ENCODE assay signal across 14 cellular contexts in the genomic region with DNA sequence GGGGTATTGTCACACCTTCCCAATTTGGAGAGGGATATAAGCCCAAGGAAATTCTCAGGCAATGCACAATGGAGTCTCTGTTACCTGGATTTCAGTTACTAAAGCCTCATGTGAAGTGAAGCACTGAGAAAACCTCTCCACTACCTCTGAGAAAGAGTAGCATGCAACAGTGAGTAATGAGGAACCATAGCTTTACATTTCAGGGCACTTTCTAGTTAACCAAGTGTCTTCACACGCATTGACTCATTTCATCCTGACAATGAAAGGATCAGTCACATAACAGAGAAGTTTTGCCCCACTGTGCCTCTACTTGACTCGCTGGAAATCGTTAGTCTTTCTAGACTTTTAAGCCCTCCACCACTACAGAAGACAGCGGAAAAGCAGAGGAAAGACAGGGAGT.
DNase-seq lines count a peak whose midpoint lies in the region; ATAC-seq, FAIRE-seq and TF ChIP-seq lines count a peak whose summit lies in the region.
"Had no signal": no experiment of that assay in that cellular context is flagged by ENCODE, and none has a peak within 500 bp of the region (broad histone marks: within the 10 kb centered on the region; RNA-seq: fewer than 3 reads in every experiment).

No MANE protein-coding gene starts in this region.

- H3K27ac Mint-ChIP-seq in chondrocyte (ENCODE audit: unreplicated experiment), result no peak overlapping the region
- H3K27ac Mint-ChIP-seq: activated CD4-positive, alpha-beta memory T cell treated with anti-CD3 and anti-CD28 coated beads, Interleukin-2, amount 10 ng/mL, durations not matched to agents 7 days and 5 days had no signal

- H3K4me1 ChIP-seq in mucosa of descending colon (ENCODE audit: low read depth), result peaks cover 2% of the 10 kb centered on the region

- no peaks in the 10 kb centered on the region for H3K27me3 Mint-ChIP-seq in chondrocyte (ENCODE audit: low read depth)
- H3K27me3 Mint-ChIP-seq: activated CD4-positive, alpha-beta memory T cell treated with anti-CD3 and anti-CD28 coated beads, Interleukin-2, amount 10 ng/mL, durations not matched to agents 7 days and 5 days had no signal

- peak; percentile 93 for FAIRE-seq in GM12892 (lab: Jason Lieb, UNC)
- FAIRE-seq: astrocyte had no signal

- H3K36me3 ChIP-seq in mucosa of descending colon (ENCODE audit: low read depth), result no peaks in the 10 kb centered on the region

- DNase-seq in GM12892 (ENCODE audit: insufficient read length) (no peak), chondrocyte (ENCODE audit: low spot score) (no peak), inferior parietal cortex (ENCODE audit: extremely low spot score) (no peak), mucosa of descending colon (no peak), Kasumi-1 (lab: John Stamatoyannopoulos, UW) (no peak)
- DNase-seq: activated CD4-positive, alpha-beta memory T cell treated with anti-CD3 and anti-CD28 coated beads, Interleukin-2, amount 10 ng/mL, durations not matched to agents 7 days and 5 days; AML-193; stimulated activated CD4-positive, alpha-beta T cell treated with anti-CD3 and anti-CD28 coated beads, Interleukin-15, amount 100 ng/mL, for 24 hours; substantia nigra had no signal

- no peak overlapping the region for H3K4me3 Mint-ChIP-seq in chondrocyte (ENCODE audit: unreplicated experiment)
- H3K4me3 Mint-ChIP-seq: activated CD4-positive, alpha-beta memory T cell treated with anti-CD3 and anti-CD28 coated beads, Interleukin-2, amount 10 ng/mL, durations not matched to agents 7 days and 5 days had no signal

- H3K9me3 ChIP-seq in mucosa of descending colon, result no peaks in the 10 kb centered on the region

- H3K9me3 Mint-ChIP-seq in chondrocyte (ENCODE audit: low read depth), result no peaks in the 10 kb centered on the region
- H3K9me3 Mint-ChIP-seq: activated CD4-positive, alpha-beta memory T cell treated with anti-CD3 and anti-CD28 coated beads, Interleukin-2, amount 10 ng/mL, durations not matched to agents 7 days and 5 days; neural crest cell had no signal

- intact Hi-C loops in mucosa of descending colon (cut with DNase I, micrococcal nuclease), result no loop called here

- peak; percentile 61 for TF ChIP-seq POLR2A in GM12892 (IDR thresholded peaks at IDR 0.05; ENCODE audit: low read depth, low read length)

- no peaks in the 10 kb centered on the region for H3K36me3 Mint-ChIP-seq in chondrocyte (ENCODE audit: low read depth)

- TF ChIP-seq CTCF in chondrocyte (IDR thresholded peaks at IDR 0.05), result no peak
- TF ChIP-seq CTCF in mucosa of descending colon (IDR thresholded peaks at IDR 0.05), result no peak

- ATAC-seq in GM19351 (IDR thresholded peaks at IDR 0.05; ENCODE audit: unreplicated experiment) (peak; percentile 75), HG02798 (IDR thresholded peaks at IDR 0.05; ENCODE audit: poor library complexity, unreplicated experiment) (peak; percentile 57), HG03521 (IDR thresholded peaks at IDR 0.05; ENCODE audit: unreplicated experiment) (peak; percentile 53), mucosa of descending colon (no peak)

- no peak overlapping the region for H3K4me3 ChIP-seq in mucosa of descending colon

- peaks cover 11% of the 10 kb centered on the region for H3K4me1 Mint-ChIP-seq in chondrocyte (ENCODE audit: low read depth)
